Comparison of ENCODE assay signal across 1 cellular context in genomic region chr13:40409278-40409677, GRCh38.
TF ChIP-seq lines count a peak whose summit lies in the region.

No MANE protein-coding gene starts in this region.

TF ChIP-seq in WTC11, 78 proteins besides CTCF, POLR2A, EP300 and RAD21 (continued from another document):
- TF ChIP-seq PRDM15 (CRISPR knock-in tag; IDR thresholded peaks at IDR 0.05) (no peak), ZNF121 (CRISPR knock-in tag; IDR thresholded peaks at IDR 0.05) (no peak), ARID4B (CRISPR knock-in tag; IDR thresholded peaks at IDR 0.05; ENCODE audit: borderline replicate concordance) (no peak), E2F4 (CRISPR knock-in tag; IDR thresholded peaks at IDR 0.05; ENCODE audit: borderline replicate concordance, low read depth) (no peak), ZNF317 (CRISPR knock-in tag; IDR thresholded peaks at IDR 0.05; ENCODE audit: borderline replicate concordance, low read depth) (no peak), ZNF232 (CRISPR knock-in tag; IDR thresholded peaks at IDR 0.05) (no peak), SOX15 (CRISPR knock-in tag; IDR thresholded peaks at IDR 0.05) (no peak), JUN (CRISPR knock-in tag; IDR thresholded peaks at IDR 0.05) (no peak)
- TF ChIP-seq, protein P1, sequence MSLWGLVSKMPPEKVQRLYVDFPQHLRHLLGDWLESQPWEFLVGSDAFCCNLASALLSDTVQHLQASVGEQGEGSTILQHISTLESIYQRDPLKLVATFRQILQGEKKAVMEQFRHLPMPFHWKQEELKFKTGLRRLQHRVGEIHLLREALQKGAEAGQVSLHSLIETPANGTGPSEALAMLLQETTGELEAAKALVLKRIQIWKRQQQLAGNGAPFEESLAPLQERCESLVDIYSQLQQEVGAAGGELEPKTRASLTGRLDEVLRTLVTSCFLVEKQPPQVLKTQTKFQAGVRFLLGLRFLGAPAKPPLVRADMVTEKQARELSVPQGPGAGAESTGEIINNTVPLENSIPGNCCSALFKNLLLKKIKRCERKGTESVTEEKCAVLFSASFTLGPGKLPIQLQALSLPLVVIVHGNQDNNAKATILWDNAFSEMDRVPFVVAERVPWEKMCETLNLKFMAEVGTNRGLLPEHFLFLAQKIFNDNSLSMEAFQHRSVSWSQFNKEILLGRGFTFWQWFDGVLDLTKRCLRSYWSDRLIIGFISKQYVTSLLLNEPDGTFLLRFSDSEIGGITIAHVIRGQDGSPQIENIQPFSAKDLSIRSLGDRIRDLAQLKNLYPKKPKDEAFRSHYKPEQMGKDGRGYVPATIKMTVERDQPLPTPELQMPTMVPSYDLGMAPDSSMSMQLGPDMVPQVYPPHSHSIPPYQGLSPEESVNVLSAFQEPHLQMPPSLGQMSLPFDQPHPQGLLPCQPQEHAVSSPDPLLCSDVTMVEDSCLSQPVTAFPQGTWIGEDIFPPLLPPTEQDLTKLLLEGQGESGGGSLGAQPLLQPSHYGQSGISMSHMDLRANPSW (CRISPR knock-in tag; conservative IDR thresholded peaks at IDR 0.05; ENCODE audit: low read depth): no peak
- TF ChIP-seq, protein P2, sequence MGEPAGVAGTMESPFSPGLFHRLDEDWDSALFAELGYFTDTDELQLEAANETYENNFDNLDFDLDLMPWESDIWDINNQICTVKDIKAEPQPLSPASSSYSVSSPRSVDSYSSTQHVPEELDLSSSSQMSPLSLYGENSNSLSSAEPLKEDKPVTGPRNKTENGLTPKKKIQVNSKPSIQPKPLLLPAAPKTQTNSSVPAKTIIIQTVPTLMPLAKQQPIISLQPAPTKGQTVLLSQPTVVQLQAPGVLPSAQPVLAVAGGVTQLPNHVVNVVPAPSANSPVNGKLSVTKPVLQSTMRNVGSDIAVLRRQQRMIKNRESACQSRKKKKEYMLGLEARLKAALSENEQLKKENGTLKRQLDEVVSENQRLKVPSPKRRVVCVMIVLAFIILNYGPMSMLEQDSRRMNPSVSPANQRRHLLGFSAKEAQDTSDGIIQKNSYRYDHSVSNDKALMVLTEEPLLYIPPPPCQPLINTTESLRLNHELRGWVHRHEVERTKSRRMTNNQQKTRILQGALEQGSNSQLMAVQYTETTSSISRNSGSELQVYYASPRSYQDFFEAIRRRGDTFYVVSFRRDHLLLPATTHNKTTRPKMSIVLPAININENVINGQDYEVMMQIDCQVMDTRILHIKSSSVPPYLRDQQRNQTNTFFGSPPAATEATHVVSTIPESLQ (CRISPR knock-in tag; IDR thresholded peaks at IDR 0.05): no peak
